In genomic region chr14:37889087-37889486, GRCh38 we compare ENCODE assay signal across 16 cellular contexts.
A peak's percentile ranks its signal among the peaks of the same experiment; 100 is the strongest.
DNase-seq lines count a peak whose midpoint lies in the region; ATAC-seq lines count a peak whose summit lies in the region.
"Had no signal": no experiment of that assay in that cellular context is flagged by ENCODE, and none has a peak within 500 bp of the region (broad histone marks: within the 10 kb centered on the region; RNA-seq: fewer than 3 reads in every experiment).

No MANE protein-coding gene starts in this region.

- DNase-seq in G401 (ENCODE audit: low spot score) (peak; percentile 2), NCI-H1694 (lab: John Stamatoyannopoulos, UW) (peak; percentile 32), SHP77 (lab: John Stamatoyannopoulos, UW) (peak; percentile 50 to 57), left lobe of liver (ENCODE audit: low spot score) (peak; percentile 50), AG08395 (ENCODE audit: low spot score) (no peak), AG20443 (ENCODE audit: low spot score) (no peak)
- no peak for DNase-seq in stimulated activated CD8-positive, alpha-beta memory T cell treated with anti-CD3 and anti-CD28 coated beads, Interleukin-4, amount 100 ng/mL, for 48 hours
- DNase-seq: activated CD4-positive, alpha-beta T cell treated with anti-CD3 and anti-CD28 coated beads for 4 hours; activated CD8-positive, alpha-beta memory T cell treated with anti-CD3 and anti-CD28 coated beads, Interleukin-2, amount 50 U/mL, for 4 hours; activated naive CD4-positive, alpha-beta T cell; cortex of kidney; DMS53; left lung; NCI-H1930; small intestine had no signal

- in situ Hi-C loops in G401 (cut with HindIII; ENCODE audit: low sequenced_read_pairs): no loop called here

- ATAC-seq in left lobe of liver (peak; percentile 41), GM18498 (IDR thresholded peaks at IDR 0.05; ENCODE audit: unreplicated experiment) (no peak)
- ATAC-seq: left lung had no signal

Comparison
In these comparisons a context has a peak if more than half of its experiments do, and no peak if none do; other contexts are left out.
1. DNase-seq: peak in G401 (single experiment), NCI-H1694 (single experiment), SHP77 (2 of 2) and left lobe of liver (single experiment); none in AG08395 (single experiment), stimulated activated CD8-positive, alpha-beta memory T cell treated with anti-CD3 and anti-CD28 coated beads, Interleukin-4, amount 100 ng/mL, for 48 hours (single experiment) and AG20443 (single experiment).